ENCODE assay signal across 8 cellular contexts in genomic region chr12:69469854-69470188, GRCh38. TPM values are rescaled to one million over a fixed set of nuclear protein-coding genes. Genes with fewer than 3 reads are reported as not detected.
DNase-seq lines count a peak whose midpoint lies in the region; ATAC-seq, FAIRE-seq and TF ChIP-seq lines count a peak whose summit lies in the region.

No MANE protein-coding gene starts in this region.

- ATAC-seq in activated CD4-positive, alpha-beta T cell treated with anti-CD3 and anti-CD28 coated beads for 36 hours, result no peak
- ATAC-seq in activated naive CD8-positive, alpha-beta T cell treated with anti-CD3 and anti-CD28 coated beads, Interleukin-2, amount 10 ng/mL, durations not matched to agents 7 days and 5 days (ENCODE audit: low read depth), result no peak

- H3K9me3 Mint-ChIP-seq in activated CD4-positive, alpha-beta T cell treated with anti-CD3 and anti-CD28 coated beads for 36 hours (ENCODE audit: low read depth), result no peaks in the 10 kb centered on the region
- H3K9me3 Mint-ChIP-seq in activated naive CD8-positive, alpha-beta T cell treated with anti-CD3 and anti-CD28 coated beads, Interleukin-2, amount 10 ng/mL, durations not matched to agents 7 days and 5 days, result no peaks in the 10 kb centered on the region

- H3K4me1 Mint-ChIP-seq in activated CD4-positive, alpha-beta T cell treated with anti-CD3 and anti-CD28 coated beads for 36 hours, result peaks cover 46% of the 10 kb centered on the region
- peaks cover 25% of the 10 kb centered on the region for H3K4me1 Mint-ChIP-seq in activated naive CD8-positive, alpha-beta T cell treated with anti-CD3 and anti-CD28 coated beads, Interleukin-2, amount 10 ng/mL, durations not matched to agents 7 days and 5 days

- H3K4me1 ChIP-seq in kidney (ENCODE audit: control insufficient read depth in 1 of 2, insufficient read depth in 1 of 2, low read depth in 1 of 2, low read length in 2 of 2), result peaks cover 9 to 15% of the 10 kb centered on the region in 2 donors
- peaks cover 6% of the 10 kb centered on the region for H3K4me1 ChIP-seq in thymus (ENCODE audit: control insufficient read depth, insufficient read depth, low read length)

- peak overlapping the region; percentile 92 for H3K4me3 Mint-ChIP-seq in activated CD4-positive, alpha-beta T cell treated with anti-CD3 and anti-CD28 coated beads for 36 hours
- H3K4me3 Mint-ChIP-seq in activated naive CD8-positive, alpha-beta T cell treated with anti-CD3 and anti-CD28 coated beads, Interleukin-2, amount 10 ng/mL, durations not matched to agents 7 days and 5 days, result peak overlapping the region; percentile 97

- intact Hi-C loops in activated CD4-positive, alpha-beta T cell treated with anti-CD3 and anti-CD28 coated beads for 36 hours (cut with DNase I, micrococcal nuclease), result loop anchor here (1.0 to 10.0 kb wide), 10 partner anchors 59 to 775 kb away; partner anchors contain the start of genes CCT2 (in 2 of the 2), CNOT2 (in 1 of the 2), CPSF6 (in 1 of the 2) and RAB3IP (in 1 of the 2)
- intact Hi-C loops in kidney (cut with DNase I), result no loop called here
- intact Hi-C loops in posterior vena cava (cut with DNase I), result loop anchor here in 1 of 2 donors (5.0 kb wide), 1 partner anchor 102 kb away; no protein-coding TSS in a partner anchor

- no peak overlapping the region for H3K27ac ChIP-seq in kidney (ENCODE audit: low read depth in 2 of 2, low read length in 2 of 2)
- H3K27ac ChIP-seq in thymus (ENCODE audit: low read depth), result peak overlapping the region; percentile 88

- H3K9me3 ChIP-seq in kidney (ENCODE audit: control insufficient read depth in 1 of 2, low read length in 2 of 2) (no peaks in the 10 kb centered on the region), thymus (ENCODE audit: control insufficient read depth) (no peaks in the 10 kb centered on the region)

- H3K36me3 ChIP-seq in kidney (ENCODE audit: control insufficient read depth in 1 of 2, insufficient read depth in 2 of 2, low read length in 2 of 2) (no peaks in the 10 kb centered on the region), thymus (ENCODE audit: control insufficient read depth, insufficient read depth) (no peaks in the 10 kb centered on the region)

- no peak for DNase-seq in activated CD4-positive, alpha-beta T cell treated with anti-CD3 and anti-CD28 coated beads for 36 hours
- DNase-seq in activated CD4-positive, alpha-beta T cell treated with anti-CD3 and anti-CD28 coated beads for 1 hour, result no peak
- DNase-seq in activated naive CD8-positive, alpha-beta T cell treated with anti-CD3 and anti-CD28 coated beads, Interleukin-2, amount 10 ng/mL, durations not matched to agents 7 days and 5 days, result no peak
- DNase-seq in kidney (no peak), inferior parietal cortex (ENCODE audit: extremely low spot score) (no peak), posterior vena cava (ENCODE audit: low spot score) (no peak), AG08396 (ENCODE audit: low spot score) (no peak)

- H3K36me3 Mint-ChIP-seq in activated CD4-positive, alpha-beta T cell treated with anti-CD3 and anti-CD28 coated beads for 36 hours (ENCODE audit: low read depth), result peaks cover 5% of the 10 kb centered on the region
- peaks cover 1% of the 10 kb centered on the region for H3K36me3 Mint-ChIP-seq in activated naive CD8-positive, alpha-beta T cell treated with anti-CD3 and anti-CD28 coated beads, Interleukin-2, amount 10 ng/mL, durations not matched to agents 7 days and 5 days

- 46% methylated on average over 10 of the region's 10 CpGs for WGBS in thymus

- peak overlapping the region; percentile 99 for H3K27ac Mint-ChIP-seq in activated CD4-positive, alpha-beta T cell treated with anti-CD3 and anti-CD28 coated beads for 36 hours
- peak overlapping the region; percentile 95 for H3K27ac Mint-ChIP-seq in activated naive CD8-positive, alpha-beta T cell treated with anti-CD3 and anti-CD28 coated beads, Interleukin-2, amount 10 ng/mL, durations not matched to agents 7 days and 5 days

- no peaks in the 10 kb centered on the region for H3K27me3 Mint-ChIP-seq in activated CD4-positive, alpha-beta T cell treated with anti-CD3 and anti-CD28 coated beads for 36 hours
- no peaks in the 10 kb centered on the region for H3K27me3 Mint-ChIP-seq in activated naive CD8-positive, alpha-beta T cell treated with anti-CD3 and anti-CD28 coated beads, Interleukin-2, amount 10 ng/mL, durations not matched to agents 7 days and 5 days

- H3K27me3 ChIP-seq in thymus (ENCODE audit: control insufficient read depth, insufficient read depth), result no peaks in the 10 kb centered on the region

- no peak for FAIRE-seq in kidney (lab: Jason Lieb, UNC)

- peak overlapping the region; percentile 8 to 87 for H3K9ac ChIP-seq in kidney (ENCODE audit: low read length in 2 of 2)

- no peak for TF ChIP-seq CTCF in kidney (IDR thresholded peaks at IDR 0.05; ENCODE audit: borderline replicate concordance, extremely low read depth, insufficient read depth)

- CTCF ChIA-PET in activated CD4-positive, alpha-beta T cell treated with anti-CD3 and anti-CD28 coated beads for 36 hours (lab: Charles Lee), result interaction anchor here (1.0 to 1.6 kb wide), 3 partner anchors 24 to 179 kb away, joined by 3 to 4 read pairs (median 4); no protein-coding TSS in a partner anchor

- POLR2A ChIA-PET in activated CD4-positive, alpha-beta T cell treated with anti-CD3 and anti-CD28 coated beads for 36 hours (lab: Charles Lee), result interaction anchor here (0.5 to 0.7 kb wide), 2 partner anchors 55 to 100 kb away, joined by 3 to 6 read pairs; no protein-coding TSS in a partner anchor
- POLR2A ChIA-PET in activated naive CD8-positive, alpha-beta T cell treated with anti-CD3 and anti-CD28 coated beads, Interleukin-2, amount 10 ng/mL, durations not matched to agents 7 days and 5 days (lab: Charles Lee), result interaction anchor here (0.7 to 1.6 kb wide), 6 partner anchors 74 to 140 kb away, joined by 3 to 8 read pairs (median 5); partner anchors contain the start of gene CCT2

- H3K4me3 ChIP-seq in kidney (ENCODE audit: low read length in 2 of 2), result peak overlapping the region; percentile 78 to 93
- peak overlapping the region; percentile 68 for H3K4me3 ChIP-seq in thymus (ENCODE audit: low read length)

RNA-seq across cellular contexts. Expression of gene FRS2, which starts 0.4 kb away (rescaled TPM):
- 10 to 100 TPM in 1 of 2 experiments, 1 to 10 TPM in 1; 9.5 to 10.4 TPM for total RNA-seq in activated CD4-positive, alpha-beta T cell treated with anti-CD3 and anti-CD28 coated beads for 36 hours
- total RNA-seq in activated naive CD8-positive, alpha-beta T cell treated with anti-CD3 and anti-CD28 coated beads, Interleukin-2, amount 10 ng/mL, durations not matched to agents 7 days and 5 days, result 10 to 100 TPM; 19.0 to 19.8 TPM
- total RNA-seq in kidney (31.4 TPM), posterior vena cava (10 to 100 TPM; 35.0 to 39.1 TPM)
- polyA plus RNA-seq in kidney (ENCODE audit: insufficient read depth, low read depth, low replicate concordance) (4.6 TPM), thymus (8.4 TPM)
